ENCODE assay signal across 1 cellular context in genomic region chr7:69683002-69683401, GRCh38.
TF ChIP-seq lines count a peak whose summit lies in the region.

No MANE protein-coding gene starts in this region.

TF ChIP-seq in GM23338, 12 proteins besides CTCF, POLR2A, EP300 and RAD21 (continued from another document):
- no peak for TF ChIP-seq ZNF462 (CRISPR knock-in tag; IDR thresholded peaks at IDR 0.05)
- no peak for TF ChIP-seq ETS1 (IDR thresholded peaks at IDR 0.05)
- TF ChIP-seq CREB1 (CRISPR knock-in tag; IDR thresholded peaks at IDR 0.05; ENCODE audit: low read depth), result no peak
- TF ChIP-seq ZNF114 (CRISPR knock-in tag; IDR thresholded peaks at IDR 0.05), result no peak
- TF ChIP-seq REST (IDR thresholded peaks at IDR 0.05; ENCODE audit: unreplicated experiment), result no peak
- TF ChIP-seq EZH2 (IDR thresholded peaks at IDR 0.05; ENCODE audit: low read depth, unreplicated experiment), result no peak
- TF ChIP-seq NANOG (IDR thresholded peaks at IDR 0.05; ENCODE audit: borderline replicate concordance), result no peak
- no peak for TF ChIP-seq STAT1 (IDR thresholded peaks at IDR 0.05; ENCODE audit: unreplicated experiment)
- no peak for TF ChIP-seq JUNB (IDR thresholded peaks at IDR 0.05; ENCODE audit: unreplicated experiment)
- TF ChIP-seq EZH2phosphoT487 (IDR thresholded peaks at IDR 0.05; ENCODE audit: unreplicated experiment), result no peak
- no peak for TF ChIP-seq POLR2AphosphoS5 (IDR thresholded peaks at IDR 0.05; ENCODE audit: low read depth)
TF ChIP-seq in GM23338: peak in this region for 0.
